Comparison of ENCODE assay signal across 1 cellular context in the genomic region with DNA sequence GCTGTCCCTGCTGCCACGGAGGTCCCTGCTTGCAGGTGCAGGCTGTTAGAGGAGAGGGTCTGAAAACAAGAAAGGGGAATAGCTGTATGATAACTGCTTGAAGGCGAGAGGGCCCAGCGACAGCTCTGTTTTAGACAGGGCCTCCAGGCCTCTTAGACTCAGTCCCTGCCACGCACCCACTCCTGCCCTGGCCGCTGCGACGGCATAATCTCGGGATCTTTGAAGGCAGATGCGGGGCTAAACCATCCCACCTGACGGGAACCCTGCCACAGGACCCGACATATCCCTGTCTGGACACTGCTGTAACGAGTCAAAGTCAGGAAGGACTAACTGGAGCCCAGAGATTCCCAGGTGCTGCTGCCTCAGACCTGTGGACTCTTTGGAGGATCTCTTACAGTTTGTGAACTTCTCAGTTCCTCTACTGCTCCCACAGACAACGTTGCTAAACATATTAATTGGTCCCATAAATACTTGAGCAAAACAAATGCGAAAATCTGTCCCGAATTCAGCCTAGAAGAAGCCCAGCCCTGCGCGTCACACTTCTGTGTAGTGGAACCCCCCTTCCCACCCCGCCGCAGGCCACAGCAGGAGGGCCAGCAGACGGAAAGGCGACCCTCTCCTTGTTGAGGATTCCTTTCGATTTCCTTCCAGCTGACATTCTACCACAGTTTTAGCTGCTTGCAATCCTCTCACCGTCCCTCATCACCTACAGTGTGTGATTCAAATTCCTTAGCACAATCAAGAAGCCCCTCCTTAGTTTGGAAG.
TF ChIP-seq lines count a peak whose summit lies in the region.

No MANE protein-coding gene starts in this region.

TF ChIP-seq in K562, 482 proteins besides CTCF, POLR2A, EP300 and RAD21 (continues in another document):
- no peak for TF ChIP-seq CCNT2 (IDR thresholded peaks at IDR 0.05; ENCODE audit: borderline replicate concordance, extremely low read depth, insufficient read length, low read depth, low read length)
- TF ChIP-seq ZNF75A (CRISPR knock-in tag; IDR thresholded peaks at IDR 0.05), result no peak
- peak; percentile 26 for TF ChIP-seq ZFX (CRISPR knock-in tag; IDR thresholded peaks at IDR 0.05)
- no peak for TF ChIP-seq NCOA4 (IDR thresholded peaks at IDR 0.05; ENCODE audit: partially characterized antibody)
- TF ChIP-seq, protein P1, sequence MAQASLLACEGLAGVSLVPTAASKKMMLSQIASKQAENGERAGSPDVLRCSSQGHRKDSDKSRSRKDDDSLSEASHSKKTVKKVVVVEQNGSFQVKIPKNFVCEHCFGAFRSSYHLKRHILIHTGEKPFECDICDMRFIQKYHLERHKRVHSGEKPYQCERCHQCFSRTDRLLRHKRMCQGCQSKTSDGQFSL (CRISPR knock-in tag; IDR thresholded peaks at IDR 0.05), result 0 out of 2 replicates have a peak, but pooled peaks have one; percentile 27
- TF ChIP-seq, protein P1 (tag; IDR thresholded peaks at IDR 0.05), result no peak
- TF ChIP-seq, protein P2, sequence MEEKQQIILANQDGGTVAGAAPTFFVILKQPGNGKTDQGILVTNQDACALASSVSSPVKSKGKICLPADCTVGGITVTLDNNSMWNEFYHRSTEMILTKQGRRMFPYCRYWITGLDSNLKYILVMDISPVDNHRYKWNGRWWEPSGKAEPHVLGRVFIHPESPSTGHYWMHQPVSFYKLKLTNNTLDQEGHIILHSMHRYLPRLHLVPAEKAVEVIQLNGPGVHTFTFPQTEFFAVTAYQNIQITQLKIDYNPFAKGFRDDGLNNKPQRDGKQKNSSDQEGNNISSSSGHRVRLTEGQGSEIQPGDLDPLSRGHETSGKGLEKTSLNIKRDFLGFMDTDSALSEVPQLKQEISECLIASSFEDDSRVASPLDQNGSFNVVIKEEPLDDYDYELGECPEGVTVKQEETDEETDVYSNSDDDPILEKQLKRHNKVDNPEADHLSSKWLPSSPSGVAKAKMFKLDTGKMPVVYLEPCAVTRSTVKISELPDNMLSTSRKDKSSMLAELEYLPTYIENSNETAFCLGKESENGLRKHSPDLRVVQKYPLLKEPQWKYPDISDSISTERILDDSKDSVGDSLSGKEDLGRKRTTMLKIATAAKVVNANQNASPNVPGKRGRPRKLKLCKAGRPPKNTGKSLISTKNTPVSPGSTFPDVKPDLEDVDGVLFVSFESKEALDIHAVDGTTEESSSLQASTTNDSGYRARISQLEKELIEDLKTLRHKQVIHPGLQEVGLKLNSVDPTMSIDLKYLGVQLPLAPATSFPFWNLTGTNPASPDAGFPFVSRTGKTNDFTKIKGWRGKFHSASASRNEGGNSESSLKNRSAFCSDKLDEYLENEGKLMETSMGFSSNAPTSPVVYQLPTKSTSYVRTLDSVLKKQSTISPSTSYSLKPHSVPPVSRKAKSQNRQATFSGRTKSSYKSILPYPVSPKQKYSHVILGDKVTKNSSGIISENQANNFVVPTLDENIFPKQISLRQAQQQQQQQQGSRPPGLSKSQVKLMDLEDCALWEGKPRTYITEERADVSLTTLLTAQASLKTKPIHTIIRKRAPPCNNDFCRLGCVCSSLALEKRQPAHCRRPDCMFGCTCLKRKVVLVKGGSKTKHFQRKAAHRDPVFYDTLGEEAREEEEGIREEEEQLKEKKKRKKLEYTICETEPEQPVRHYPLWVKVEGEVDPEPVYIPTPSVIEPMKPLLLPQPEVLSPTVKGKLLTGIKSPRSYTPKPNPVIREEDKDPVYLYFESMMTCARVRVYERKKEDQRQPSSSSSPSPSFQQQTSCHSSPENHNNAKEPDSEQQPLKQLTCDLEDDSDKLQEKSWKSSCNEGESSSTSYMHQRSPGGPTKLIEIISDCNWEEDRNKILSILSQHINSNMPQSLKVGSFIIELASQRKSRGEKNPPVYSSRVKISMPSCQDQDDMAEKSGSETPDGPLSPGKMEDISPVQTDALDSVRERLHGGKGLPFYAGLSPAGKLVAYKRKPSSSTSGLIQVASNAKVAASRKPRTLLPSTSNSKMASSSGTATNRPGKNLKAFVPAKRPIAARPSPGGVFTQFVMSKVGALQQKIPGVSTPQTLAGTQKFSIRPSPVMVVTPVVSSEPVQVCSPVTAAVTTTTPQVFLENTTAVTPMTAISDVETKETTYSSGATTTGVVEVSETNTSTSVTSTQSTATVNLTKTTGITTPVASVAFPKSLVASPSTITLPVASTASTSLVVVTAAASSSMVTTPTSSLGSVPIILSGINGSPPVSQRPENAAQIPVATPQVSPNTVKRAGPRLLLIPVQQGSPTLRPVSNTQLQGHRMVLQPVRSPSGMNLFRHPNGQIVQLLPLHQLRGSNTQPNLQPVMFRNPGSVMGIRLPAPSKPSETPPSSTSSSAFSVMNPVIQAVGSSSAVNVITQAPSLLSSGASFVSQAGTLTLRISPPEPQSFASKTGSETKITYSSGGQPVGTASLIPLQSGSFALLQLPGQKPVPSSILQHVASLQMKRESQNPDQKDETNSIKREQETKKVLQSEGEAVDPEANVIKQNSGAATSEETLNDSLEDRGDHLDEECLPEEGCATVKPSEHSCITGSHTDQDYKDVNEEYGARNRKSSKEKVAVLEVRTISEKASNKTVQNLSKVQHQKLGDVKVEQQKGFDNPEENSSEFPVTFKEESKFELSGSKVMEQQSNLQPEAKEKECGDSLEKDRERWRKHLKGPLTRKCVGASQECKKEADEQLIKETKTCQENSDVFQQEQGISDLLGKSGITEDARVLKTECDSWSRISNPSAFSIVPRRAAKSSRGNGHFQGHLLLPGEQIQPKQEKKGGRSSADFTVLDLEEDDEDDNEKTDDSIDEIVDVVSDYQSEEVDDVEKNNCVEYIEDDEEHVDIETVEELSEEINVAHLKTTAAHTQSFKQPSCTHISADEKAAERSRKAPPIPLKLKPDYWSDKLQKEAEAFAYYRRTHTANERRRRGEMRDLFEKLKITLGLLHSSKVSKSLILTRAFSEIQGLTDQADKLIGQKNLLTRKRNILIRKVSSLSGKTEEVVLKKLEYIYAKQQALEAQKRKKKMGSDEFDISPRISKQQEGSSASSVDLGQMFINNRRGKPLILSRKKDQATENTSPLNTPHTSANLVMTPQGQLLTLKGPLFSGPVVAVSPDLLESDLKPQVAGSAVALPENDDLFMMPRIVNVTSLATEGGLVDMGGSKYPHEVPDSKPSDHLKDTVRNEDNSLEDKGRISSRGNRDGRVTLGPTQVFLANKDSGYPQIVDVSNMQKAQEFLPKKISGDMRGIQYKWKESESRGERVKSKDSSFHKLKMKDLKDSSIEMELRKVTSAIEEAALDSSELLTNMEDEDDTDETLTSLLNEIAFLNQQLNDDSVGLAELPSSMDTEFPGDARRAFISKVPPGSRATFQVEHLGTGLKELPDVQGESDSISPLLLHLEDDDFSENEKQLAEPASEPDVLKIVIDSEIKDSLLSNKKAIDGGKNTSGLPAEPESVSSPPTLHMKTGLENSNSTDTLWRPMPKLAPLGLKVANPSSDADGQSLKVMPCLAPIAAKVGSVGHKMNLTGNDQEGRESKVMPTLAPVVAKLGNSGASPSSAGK (IDR thresholded peaks at IDR 0.05), result peak; percentile 27
- no peak for TF ChIP-seq KLF16 (IDR thresholded peaks at IDR 0.05)
- TF ChIP-seq SUPT5H (IDR thresholded peaks at IDR 0.05), result 0 out of 2 replicates have a peak, but pooled peaks have one; percentile 11
- TF ChIP-seq, protein P3, sequence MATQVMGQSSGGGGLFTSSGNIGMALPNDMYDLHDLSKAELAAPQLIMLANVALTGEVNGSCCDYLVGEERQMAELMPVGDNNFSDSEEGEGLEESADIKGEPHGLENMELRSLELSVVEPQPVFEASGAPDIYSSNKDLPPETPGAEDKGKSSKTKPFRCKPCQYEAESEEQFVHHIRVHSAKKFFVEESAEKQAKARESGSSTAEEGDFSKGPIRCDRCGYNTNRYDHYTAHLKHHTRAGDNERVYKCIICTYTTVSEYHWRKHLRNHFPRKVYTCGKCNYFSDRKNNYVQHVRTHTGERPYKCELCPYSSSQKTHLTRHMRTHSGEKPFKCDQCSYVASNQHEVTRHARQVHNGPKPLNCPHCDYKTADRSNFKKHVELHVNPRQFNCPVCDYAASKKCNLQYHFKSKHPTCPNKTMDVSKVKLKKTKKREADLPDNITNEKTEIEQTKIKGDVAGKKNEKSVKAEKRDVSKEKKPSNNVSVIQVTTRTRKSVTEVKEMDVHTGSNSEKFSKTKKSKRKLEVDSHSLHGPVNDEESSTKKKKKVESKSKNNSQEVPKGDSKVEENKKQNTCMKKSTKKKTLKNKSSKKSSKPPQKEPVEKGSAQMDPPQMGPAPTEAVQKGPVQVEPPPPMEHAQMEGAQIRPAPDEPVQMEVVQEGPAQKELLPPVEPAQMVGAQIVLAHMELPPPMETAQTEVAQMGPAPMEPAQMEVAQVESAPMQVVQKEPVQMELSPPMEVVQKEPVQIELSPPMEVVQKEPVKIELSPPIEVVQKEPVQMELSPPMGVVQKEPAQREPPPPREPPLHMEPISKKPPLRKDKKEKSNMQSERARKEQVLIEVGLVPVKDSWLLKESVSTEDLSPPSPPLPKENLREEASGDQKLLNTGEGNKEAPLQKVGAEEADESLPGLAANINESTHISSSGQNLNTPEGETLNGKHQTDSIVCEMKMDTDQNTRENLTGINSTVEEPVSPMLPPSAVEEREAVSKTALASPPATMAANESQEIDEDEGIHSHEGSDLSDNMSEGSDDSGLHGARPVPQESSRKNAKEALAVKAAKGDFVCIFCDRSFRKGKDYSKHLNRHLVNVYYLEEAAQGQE (CRISPR knock-in tag; IDR thresholded peaks at IDR 0.05; ENCODE audit: low read depth), result no peak
- no peak for TF ChIP-seq ZNF347 (CRISPR knock-in tag; IDR thresholded peaks at IDR 0.05; ENCODE audit: low read depth)
- TF ChIP-seq POLR2H (tag; IDR thresholded peaks at IDR 0.05; ENCODE audit: low read depth), result no peak
- 0 out of 4 replicates have a peak, but pooled peaks of 1 of the 2 experiments have one; percentile 47 for TF ChIP-seq SIN3A (IDR thresholded peaks at IDR 0.05; ENCODE audit: borderline replicate concordance in 2 of 2, control insufficient read depth in 1 of 2, low read depth in 2 of 2, low read length in 2 of 2)
- TF ChIP-seq, protein P4, sequence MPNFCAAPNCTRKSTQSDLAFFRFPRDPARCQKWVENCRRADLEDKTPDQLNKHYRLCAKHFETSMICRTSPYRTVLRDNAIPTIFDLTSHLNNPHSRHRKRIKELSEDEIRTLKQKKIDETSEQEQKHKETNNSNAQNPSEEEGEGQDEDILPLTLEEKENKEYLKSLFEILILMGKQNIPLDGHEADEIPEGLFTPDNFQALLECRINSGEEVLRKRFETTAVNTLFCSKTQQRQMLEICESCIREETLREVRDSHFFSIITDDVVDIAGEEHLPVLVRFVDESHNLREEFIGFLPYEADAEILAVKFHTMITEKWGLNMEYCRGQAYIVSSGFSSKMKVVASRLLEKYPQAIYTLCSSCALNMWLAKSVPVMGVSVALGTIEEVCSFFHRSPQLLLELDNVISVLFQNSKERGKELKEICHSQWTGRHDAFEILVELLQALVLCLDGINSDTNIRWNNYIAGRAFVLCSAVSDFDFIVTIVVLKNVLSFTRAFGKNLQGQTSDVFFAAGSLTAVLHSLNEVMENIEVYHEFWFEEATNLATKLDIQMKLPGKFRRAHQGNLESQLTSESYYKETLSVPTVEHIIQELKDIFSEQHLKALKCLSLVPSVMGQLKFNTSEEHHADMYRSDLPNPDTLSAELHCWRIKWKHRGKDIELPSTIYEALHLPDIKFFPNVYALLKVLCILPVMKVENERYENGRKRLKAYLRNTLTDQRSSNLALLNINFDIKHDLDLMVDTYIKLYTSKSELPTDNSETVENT (CRISPR knock-in tag; IDR thresholded peaks at IDR 0.05), result no peak
- TF ChIP-seq, protein P5, sequence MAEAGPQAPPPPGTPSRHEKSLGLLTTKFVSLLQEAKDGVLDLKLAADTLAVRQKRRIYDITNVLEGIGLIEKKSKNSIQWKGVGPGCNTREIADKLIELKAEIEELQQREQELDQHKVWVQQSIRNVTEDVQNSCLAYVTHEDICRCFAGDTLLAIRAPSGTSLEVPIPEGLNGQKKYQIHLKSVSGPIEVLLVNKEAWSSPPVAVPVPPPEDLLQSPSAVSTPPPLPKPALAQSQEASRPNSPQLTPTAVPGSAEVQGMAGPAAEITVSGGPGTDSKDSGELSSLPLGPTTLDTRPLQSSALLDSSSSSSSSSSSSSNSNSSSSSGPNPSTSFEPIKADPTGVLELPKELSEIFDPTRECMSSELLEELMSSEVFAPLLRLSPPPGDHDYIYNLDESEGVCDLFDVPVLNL (CRISPR knock-in tag; IDR thresholded peaks at IDR 0.05; ENCODE audit: low read depth), result no peak
- TF ChIP-seq SAP30 (IDR thresholded peaks at IDR 0.05; ENCODE audit: borderline replicate concordance, insufficient read depth, low read depth, low read length, poor library complexity, severe bottlenecking), result no peak
- TF ChIP-seq, protein P6, sequence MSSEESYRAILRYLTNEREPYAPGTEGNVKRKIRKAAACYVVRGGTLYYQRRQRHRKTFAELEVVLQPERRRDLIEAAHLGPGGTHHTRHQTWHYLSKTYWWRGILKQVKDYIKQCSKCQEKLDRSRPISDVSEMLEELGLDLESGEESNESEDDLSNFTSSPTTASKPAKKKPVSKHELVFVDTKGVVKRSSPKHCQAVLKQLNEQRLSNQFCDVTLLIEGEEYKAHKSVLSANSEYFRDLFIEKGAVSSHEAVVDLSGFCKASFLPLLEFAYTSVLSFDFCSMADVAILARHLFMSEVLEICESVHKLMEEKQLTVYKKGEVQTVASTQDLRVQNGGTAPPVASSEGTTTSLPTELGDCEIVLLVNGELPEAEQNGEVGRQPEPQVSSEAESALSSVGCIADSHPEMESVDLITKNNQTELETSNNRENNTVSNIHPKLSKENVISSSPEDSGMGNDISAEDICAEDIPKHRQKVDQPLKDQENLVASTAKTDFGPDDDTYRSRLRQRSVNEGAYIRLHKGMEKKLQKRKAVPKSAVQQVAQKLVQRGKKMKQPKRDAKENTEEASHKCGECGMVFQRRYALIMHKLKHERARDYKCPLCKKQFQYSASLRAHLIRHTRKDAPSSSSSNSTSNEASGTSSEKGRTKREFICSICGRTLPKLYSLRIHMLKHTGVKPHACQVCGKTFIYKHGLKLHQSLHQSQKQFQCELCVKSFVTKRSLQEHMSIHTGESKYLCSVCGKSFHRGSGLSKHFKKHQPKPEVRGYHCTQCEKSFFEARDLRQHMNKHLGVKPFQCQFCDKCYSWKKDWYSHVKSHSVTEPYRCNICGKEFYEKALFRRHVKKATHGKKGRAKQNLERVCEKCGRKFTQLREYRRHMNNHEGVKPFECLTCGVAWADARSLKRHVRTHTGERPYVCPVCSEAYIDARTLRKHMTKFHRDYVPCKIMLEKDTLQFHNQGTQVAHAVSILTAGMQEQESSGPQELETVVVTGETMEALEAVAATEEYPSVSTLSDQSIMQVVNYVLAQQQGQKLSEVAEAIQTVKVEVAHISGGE (CRISPR knock-in tag; IDR thresholded peaks at IDR 0.05), result no peak
- TF ChIP-seq RFX1 (IDR thresholded peaks at IDR 0.05), result no peak
- 0 out of 4 replicates have a peak, but pooled peaks of 1 of the 2 experiments have one; percentile 13 for TF ChIP-seq NRF1 (conservative IDR thresholded peaks at IDR 0.05 in 1 of 2, IDR thresholded peaks at IDR 0.05 in 1 of 2)
- TF ChIP-seq GATAD2A (IDR thresholded peaks at IDR 0.05), result no peak
- TF ChIP-seq PHF8 (IDR thresholded peaks at IDR 0.05; ENCODE audit: borderline replicate concordance, low read length), result peak; percentile 43; the same call in 1 of the 2 replicates
- TF ChIP-seq NR1H2 (CRISPR knock-in tag; IDR thresholded peaks at IDR 0.05), result no peak
- no peak for TF ChIP-seq ZNF263 (CRISPR knock-in tag; IDR thresholded peaks at IDR 0.05; ENCODE audit: borderline replicate concordance)
